9 cellular contexts compared by ENCODE assay signal in genomic region chr18:67766930-67767329, GRCh38.
DNase-seq lines count a peak whose midpoint lies in the region; ATAC-seq and TF ChIP-seq lines count a peak whose summit lies in the region.
"Had no signal": no experiment of that assay in that cellular context is flagged by ENCODE, and none has a peak within 500 bp of the region (broad histone marks: within the 10 kb centered on the region; RNA-seq: fewer than 3 reads in every experiment).

No MANE protein-coding gene starts in this region.

- H3K4me3 ChIP-seq in BJ (ENCODE audit: low read depth, low read length) (no peak overlapping the region), HFF-Myc (replicated peaks; ENCODE audit: low read depth, low read length) (no peak overlapping the region), fibroblast of pulmonary artery (replicated peaks; ENCODE audit: low read depth, low read length) (no peak overlapping the region)
- no peak overlapping the region for H3K4me3 ChIP-seq in naive thymus-derived CD4-positive, alpha-beta T cell (ENCODE audit: low read length)
- H3K4me3 ChIP-seq: left ventricle myocardium inferior had no signal

- CTCF ChIA-PET in BJ (lab: Yijun Ruan, JAX), result no interaction called here
- CTCF ChIA-PET in naive thymus-derived CD4-positive, alpha-beta T cell (lab: Charles Lee), result no interaction called here

- no peak overlapping the region for H3K27ac Mint-ChIP-seq in naive thymus-derived CD4-positive, alpha-beta T cell

- H3K4me1 ChIP-seq in naive thymus-derived CD4-positive, alpha-beta T cell (ENCODE audit: control insufficient read depth in 2 of 2, insufficient read depth in 2 of 2, low read length in 2 of 2), result no peaks in the 10 kb centered on the region
- H3K4me1 ChIP-seq: left ventricle myocardium inferior had no signal

- no peak overlapping the region for H3K27ac ChIP-seq in naive thymus-derived CD4-positive, alpha-beta T cell (ENCODE audit: low read depth, low read length)
- H3K27ac ChIP-seq: left ventricle myocardium inferior had no signal

- no peaks in the 10 kb centered on the region for H3K27me3 Mint-ChIP-seq in naive thymus-derived CD4-positive, alpha-beta T cell

- no peaks in the 10 kb centered on the region for H3K9me3 ChIP-seq in naive thymus-derived CD4-positive, alpha-beta T cell (ENCODE audit: control insufficient read depth in 2 of 3, low read length in 3 of 3)
- H3K9me3 ChIP-seq: left ventricle myocardium inferior had no signal

- H3K4me3 Mint-ChIP-seq in naive thymus-derived CD4-positive, alpha-beta T cell, result no peak overlapping the region

- H3K36me3 ChIP-seq in BJ (ENCODE audit: control insufficient read depth, insufficient read depth, low read length), result no peaks in the 10 kb centered on the region
- no peaks in the 10 kb centered on the region for H3K36me3 ChIP-seq in naive thymus-derived CD4-positive, alpha-beta T cell (ENCODE audit: control insufficient read depth in 2 of 3, insufficient read depth in 3 of 3, low read length in 3 of 3)
- H3K36me3 ChIP-seq: left ventricle myocardium inferior had no signal

- no peaks in the 10 kb centered on the region for H3K36me3 Mint-ChIP-seq in naive thymus-derived CD4-positive, alpha-beta T cell

- intact Hi-C loops in naive thymus-derived CD4-positive, alpha-beta T cell (cut with micrococcal nuclease), result no loop called here
- intact Hi-C loops in posterior vena cava (cut with DNase I), result no loop called here

- no peaks in the 10 kb centered on the region for H3K4me1 Mint-ChIP-seq in naive thymus-derived CD4-positive, alpha-beta T cell

- DNase-seq in BJ (ENCODE audit: low read depth), result peak; percentile 36
- peak; percentile 50 for DNase-seq in HFF-Myc (ENCODE audit: extremely low read depth, low read depth)
- DNase-seq in NCI-H69 (lab: John Stamatoyannopoulos, UW), result peak; percentile 36
- peak; percentile 96 for DNase-seq in fibroblast of pulmonary artery (ENCODE audit: low read depth)
- no peak for DNase-seq in COR-L47 (lab: John Stamatoyannopoulos, UW)
- DNase-seq in naive thymus-derived CD4-positive, alpha-beta T cell, result no peak
- DNase-seq in posterior vena cava (ENCODE audit: low spot score), result no peak
- DNase-seq: left ventricle myocardium inferior had no signal

- H3K9me3 Mint-ChIP-seq in naive thymus-derived CD4-positive, alpha-beta T cell, result no peaks in the 10 kb centered on the region

- H3K27me3 ChIP-seq in BJ (ENCODE audit: control insufficient read depth, insufficient read depth, low read length), result no peaks in the 10 kb centered on the region
- no peaks in the 10 kb centered on the region for H3K27me3 ChIP-seq in naive thymus-derived CD4-positive, alpha-beta T cell (ENCODE audit: control insufficient read depth in 2 of 2, insufficient read depth in 2 of 2, low read length in 2 of 2)

- POLR2A ChIA-PET in BJ (lab: Charles Lee), result no interaction called here
- POLR2A ChIA-PET in naive thymus-derived CD4-positive, alpha-beta T cell (lab: Charles Lee), result interaction anchor here (0.6 kb wide), 1 partner anchor 18 kb away, joined by 3 read pairs; no protein-coding TSS in a partner anchor

- ATAC-seq in naive thymus-derived CD4-positive, alpha-beta T cell, result no peak
- ATAC-seq in GM21515 (IDR thresholded peaks at IDR 0.05; ENCODE audit: unreplicated experiment), result no peak

- TF ChIP-seq CTCF in BJ (IDR thresholded peaks at IDR 0.05; ENCODE audit: insufficient read depth, low read depth, low read length) (no peak), HFF-Myc (IDR thresholded peaks at IDR 0.05; ENCODE audit: low read depth, low read length, missing control alignments) (no peak), fibroblast of pulmonary artery (IDR thresholded peaks at IDR 0.05; ENCODE audit: low read length, missing control alignments) (no peak)

Comparison
In these comparisons a context has a peak if more than half of its experiments do, and no peak if none do; other contexts are left out.
1. DNase-seq: peak in BJ (single experiment), HFF-Myc (single experiment), NCI-H69 (single experiment) and fibroblast of pulmonary artery (single experiment); none in COR-L47 (single experiment), naive thymus-derived CD4-positive, alpha-beta T cell (0 of 9) and posterior vena cava (single experiment).